Comparison of ENCODE assay signal across 32 cellular contexts in the genomic region with DNA sequence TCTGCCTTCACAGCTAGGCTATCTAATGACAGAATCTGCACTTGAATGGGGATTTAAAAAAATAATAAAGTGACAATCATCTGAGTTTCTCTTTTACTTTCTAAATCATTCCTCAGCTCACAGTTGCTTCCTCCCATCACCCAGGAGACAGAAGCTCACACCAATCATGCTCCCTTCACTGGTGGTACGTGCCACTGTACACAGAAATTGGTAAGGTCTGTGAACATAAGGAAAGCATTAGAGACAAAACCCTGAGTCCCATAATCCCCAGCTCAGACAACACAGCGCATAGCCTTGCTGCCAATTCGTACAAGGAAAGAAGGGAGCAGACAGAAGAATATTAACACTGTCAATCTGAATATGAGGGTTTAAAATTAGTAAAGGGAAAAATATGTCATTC.
DNase-seq lines count a peak whose midpoint lies in the region; ATAC-seq, FAIRE-seq and TF ChIP-seq lines count a peak whose summit lies in the region.
"Had no signal": no experiment of that assay in that cellular context is flagged by ENCODE, and none has a peak within 500 bp of the region (broad histone marks: within the 10 kb centered on the region; RNA-seq: fewer than 3 reads in every experiment).

No MANE protein-coding gene starts in this region.

- no peaks in the 10 kb centered on the region for H3K27me3 Mint-ChIP-seq in astrocyte (ENCODE audit: low read depth, unreplicated experiment)
- H3K27me3 Mint-ChIP-seq: activated naive CD8-positive, alpha-beta T cell had no signal

- H3K36me3 Mint-ChIP-seq in astrocyte (ENCODE audit: low read depth, unreplicated experiment), result no peaks in the 10 kb centered on the region
- H3K36me3 Mint-ChIP-seq: activated naive CD8-positive, alpha-beta T cell had no signal

- peaks cover 0 to 6% (median 0%) of the 10 kb centered on the region in 11 experiments; a peak in 1 of 22 replicates for H3K9me3 ChIP-seq in BLaER1 treated with 17β-estradiol and CSF1 and Interleukin-3, amounts not matched to agents 10 nM and 100 nM (replicated peaks in 1 of 11)
- no peaks in the 10 kb centered on the region for H3K9me3 ChIP-seq in astrocyte (ENCODE audit: insufficient read depth, low read depth, low read length)
- H3K9me3 ChIP-seq: A549, BE2C, colonic mucosa, mucosa of descending colon, suprapubic skin, upper lobe of right lung had no signal

- H3K9ac ChIP-seq in BLaER1 treated with 17β-estradiol and CSF1 and Interleukin-3, amounts not matched to agents 10 nM and 100 nM, result no peak overlapping the region
- H3K9ac ChIP-seq in astrocyte (ENCODE audit: low read length), result no peak overlapping the region

- H3K4me1 ChIP-seq in BLaER1 treated with 17β-estradiol and CSF1 and Interleukin-3, amounts not matched to agents 10 nM and 100 nM, result peaks cover 0 to 18% (median 11%) of the 10 kb centered on the region in 10 experiments; a peak in 7 of 20 replicates
- no peaks in the 10 kb centered on the region for H3K4me1 ChIP-seq in astrocyte (ENCODE audit: insufficient read depth, low read length)
- H3K4me1 ChIP-seq: A549, BE2C, colonic mucosa, suprapubic skin, upper lobe of right lung had no signal

- no peak overlapping the region; a peak in 1 of 22 replicates for H3K27ac ChIP-seq in BLaER1 treated with 17β-estradiol and CSF1 and Interleukin-3, amounts not matched to agents 10 nM and 100 nM
- no peak overlapping the region for H3K27ac ChIP-seq in astrocyte (ENCODE audit: low read depth, low read length)
- H3K27ac ChIP-seq: A549, colonic mucosa, skin epidermis, suprapubic skin, upper lobe of right lung had no signal

- FAIRE-seq in astrocyte (lab: Jason Lieb, UNC), result peak; percentile 99
- FAIRE-seq: RCC 7860 had no signal

- H3K27me3 ChIP-seq in BLaER1 treated with 17β-estradiol and CSF1 and Interleukin-3, amounts not matched to agents 10 nM and 100 nM, result no peaks in the 10 kb centered on the region
- no peaks in the 10 kb centered on the region for H3K27me3 ChIP-seq in astrocyte (ENCODE audit: insufficient read depth, low read length)
- H3K27me3 ChIP-seq: BE2C, colonic mucosa, suprapubic skin, upper lobe of right lung had no signal

- peaks cover 34% of the 10 kb centered on the region for H3K4me1 Mint-ChIP-seq in astrocyte (ENCODE audit: low read depth, unreplicated experiment)
- H3K4me1 Mint-ChIP-seq: nephron had no signal

- H3K9me3 Mint-ChIP-seq in astrocyte (ENCODE audit: unreplicated experiment), result no peaks in the 10 kb centered on the region

- DNase-seq in astrocyte (ENCODE audit: low read depth) (no peak), retinal pigment epithelial cell (ENCODE audit: low read depth) (peak; percentile 23), COLO829 (ENCODE audit: low spot score) (no peak), retina (no peak)
- DNase-seq: activated CD4-positive, alpha-beta T cell treated with anti-CD3 and anti-CD28 coated beads for 48 hours; activated effector memory CD4-positive, alpha-beta T cell treated with Interleukin-2 at 50 U/mL for 16 hours; activated T-cell treated with anti-CD3 and anti-CD28 coated beads, Interleukin-2, amount 50 U/mL, for 1 hour; BE2C; colonic mucosa; DMS153; effector CD4-positive, alpha-beta T cell; H7; hippocampal formation; Kasumi-1; mucosa of descending colon; NCI-H1417 treated with DMSO at 0.1 percent for 48 hours; NCI-H2029 treated with DMSO at 0.1 percent for 48 hours; NCI-H526 treated with DMSO at 0.1 percent for 48 hours; SIG-M5; stimulated activated naive CD4-positive, alpha-beta T cell; upper lobe of right lung had no signal

- H3K4me2 ChIP-seq in BLaER1 treated with 17β-estradiol and CSF1 and Interleukin-3, amounts not matched to agents 10 nM and 100 nM, result peak overlapping the region in 7 of 11 experiments; percentile 3 to 57 (median 41); a peak in 9 of 22 replicates
- H3K4me2 ChIP-seq in astrocyte (ENCODE audit: low read length), result no peak overlapping the region
- H3K4me2 ChIP-seq: A549 had no signal

- no peaks in the 10 kb centered on the region for H4K20me1 ChIP-seq in BLaER1 treated with 17β-estradiol and CSF1 and Interleukin-3, amounts not matched to agents 10 nM and 100 nM
- H4K20me1 ChIP-seq in astrocyte (ENCODE audit: insufficient read depth, low read length), result no peaks in the 10 kb centered on the region

- no peaks in the 10 kb centered on the region for H3K36me3 ChIP-seq in BLaER1 treated with 17β-estradiol and CSF1 and Interleukin-3, amounts not matched to agents 10 nM and 100 nM
- no peaks in the 10 kb centered on the region for H3K36me3 ChIP-seq in astrocyte (ENCODE audit: insufficient read depth, low read length)
- H3K36me3 ChIP-seq: BE2C, colonic mucosa, suprapubic skin, upper lobe of right lung had no signal

- no peak overlapping the region for H3K27ac Mint-ChIP-seq in astrocyte (ENCODE audit: unreplicated experiment)
- H3K27ac Mint-ChIP-seq: activated naive CD8-positive, alpha-beta T cell; nephron had no signal

- H3K4me3 Mint-ChIP-seq in astrocyte (ENCODE audit: unreplicated experiment), result peak overlapping the region; percentile 3
- H3K4me3 Mint-ChIP-seq: activated naive CD8-positive, alpha-beta T cell; nephron had no signal

- TF ChIP-seq CTCF in astrocyte (IDR thresholded peaks at IDR 0.05; ENCODE audit: insufficient read depth, low read depth, low read length) (no peak), retinal pigment epithelial cell (conservative IDR thresholded peaks at IDR 0.05; ENCODE audit: low read depth, low read length) (no peak)

- H3K4me3 ChIP-seq in BLaER1 treated with 17β-estradiol and CSF1 and Interleukin-3, amounts not matched to agents 10 nM and 100 nM, result no peak overlapping the region
- no peak overlapping the region for H3K4me3 ChIP-seq in astrocyte (ENCODE audit: insufficient read depth, low read depth, low read length)
- no peak overlapping the region for H3K4me3 ChIP-seq in retinal pigment epithelial cell (ENCODE audit: low read length)
- H3K4me3 ChIP-seq: A549, colonic mucosa, lung, mucosa of descending colon, skin epidermis, suprapubic skin, upper lobe of right lung had no signal

- H3K79me2 ChIP-seq in astrocyte (ENCODE audit: insufficient read depth, low read length), result no peaks in the 10 kb centered on the region

- no peak overlapping the region for H2AFZ ChIP-seq in astrocyte (ENCODE audit: low read depth, low read length)

- peak; percentile 75 for ATAC-seq in GM21723 (IDR thresholded peaks at IDR 0.05; ENCODE audit: unreplicated experiment)
- ATAC-seq in GM19467 (IDR thresholded peaks at IDR 0.05; ENCODE audit: unreplicated experiment), result no peak
- ATAC-seq in GM21515 (IDR thresholded peaks at IDR 0.05; ENCODE audit: unreplicated experiment), result no peak
- ATAC-seq: A549, mucosa of descending colon, upper lobe of right lung had no signal
